Comparison of ENCODE assay signal across 17 cellular contexts in the genomic region with DNA sequence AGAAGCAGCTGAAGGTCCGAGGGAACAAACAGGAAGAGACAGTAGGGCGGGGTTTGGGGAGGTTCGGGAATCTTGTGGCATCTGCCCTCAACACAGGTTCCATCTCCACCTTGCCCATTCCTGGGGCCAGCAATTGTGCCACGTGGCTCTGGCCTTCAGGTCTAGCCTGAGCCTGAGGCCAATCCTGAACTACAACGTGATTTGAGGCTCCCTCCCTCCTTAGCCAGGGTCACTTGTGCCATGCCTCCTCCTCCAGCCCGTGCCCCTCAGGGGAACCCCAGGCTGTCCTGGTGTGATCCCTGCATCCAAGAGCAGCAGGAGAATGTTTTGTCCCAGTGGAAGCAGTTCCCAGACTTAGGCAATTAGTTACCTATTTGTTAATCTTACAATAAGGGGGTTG. TPM values are rescaled to one million over a fixed set of nuclear protein-coding genes. Genes with fewer than 3 reads are reported as not detected.
DNase-seq lines count a peak whose midpoint lies in the region; ATAC-seq, FAIRE-seq and TF ChIP-seq lines count a peak whose summit lies in the region.
"Had no signal": no experiment of that assay in that cellular context is flagged by ENCODE, and none has a peak within 500 bp of the region (broad histone marks: within the 10 kb centered on the region; RNA-seq: fewer than 3 reads in every experiment).

No MANE protein-coding gene starts in this region.

- TF ChIP-seq EP300 in H1 (IDR thresholded peaks at IDR 0.05; ENCODE audit: borderline replicate concordance in 1 of 2, low read depth in 2 of 2, low read length in 2 of 2), result no peak

- no peak overlapping the region for H2BK15ac ChIP-seq in H1 (ENCODE audit: low read length)

- H3K4ac ChIP-seq in H1 (replicated peaks; ENCODE audit: insufficient read length, low read depth, low read length), result no peak overlapping the region

- 80% methylated on average over 6 of the region's 6 CpGs; no CpG with 5 or more reads in 1 of the 2 experiments for WGBS in H1 (ENCODE audit: extremely low coverage in 1 of 2, insufficient coverage in 1 of 2, insufficient read length in 1 of 2, insufficient replicate concordance in 2 of 2, low coverage in 1 of 2, low lambda C conversion rate in 2 of 2, missing lambda C conversion rate in 1 of 2), 2 experiments
- 93% methylated on average over 6 of the region's 6 CpGs for WGBS in smooth muscle cell (ENCODE audit: low lambda C conversion rate)

- H3K9me3 ChIP-seq in H1 (ENCODE audit: insufficient read depth in 2 of 2, low read depth in 1 of 2, low read length in 1 of 2), result no peaks in the 10 kb centered on the region
- no peaks in the 10 kb centered on the region for H3K9me3 ChIP-seq in smooth muscle cell (replicated peaks; ENCODE audit: low read depth)
- H3K9me3 ChIP-seq: BE2C, HAP-1 had no signal

- H3F3A ChIP-seq in smooth muscle cell (ENCODE audit: low read depth), result no peaks in the 10 kb centered on the region

- H2BK5ac ChIP-seq in H1 (ENCODE audit: low read depth, low read length), result no peak overlapping the region

- no peak overlapping the region for H2AK5ac ChIP-seq in H1 (ENCODE audit: low read depth, low read length)

- peak overlapping the region; percentile 71 to 90 for H3K4me3 Mint-ChIP-seq in CD14-positive monocyte
- H3K4me3 Mint-ChIP-seq: CD8-positive, alpha-beta T cell had no signal

- H3K9ac ChIP-seq in H1 (replicated peaks in 1 of 4; ENCODE audit: extremely low read depth in 1 of 4, low read depth in 3 of 4, low read length in 3 of 4) (no peak overlapping the region), smooth muscle cell (ENCODE audit: low read depth) (no peak overlapping the region)

- no peak overlapping the region for H3K4me2 ChIP-seq in H1 (ENCODE audit: insufficient read depth in 1 of 2, low read depth in 2 of 2, low read length in 2 of 2)
- H3K4me2 ChIP-seq in smooth muscle cell, result no peak overlapping the region

- H3K79me2 ChIP-seq in H1 (ENCODE audit: control insufficient read depth in 1 of 2, insufficient read depth in 2 of 2, low read length in 2 of 2), result no peaks in the 10 kb centered on the region
- H3K79me2 ChIP-seq in smooth muscle cell (ENCODE audit: low read depth), result no peaks in the 10 kb centered on the region

- H4K8ac ChIP-seq in H1 (ENCODE audit: extremely low read depth, insufficient read depth, low read length), result no peak overlapping the region

- H3K27me3 Mint-ChIP-seq in CD14-positive monocyte (ENCODE audit: low read depth in 3 of 3), result peaks cover 6 to 17% (median 15%) of the 10 kb centered on the region in 3 donors

- intact Hi-C loops in CD14-positive monocyte (cut with micrococcal nuclease), result loop anchor here in 1 of 2 donors (2.0 to 5.0 kb wide), 2 partner anchors 62 to 235 kb away; no protein-coding TSS in a partner anchor

- no peaks in the 10 kb centered on the region for H3K9me3 Mint-ChIP-seq in CD14-positive monocyte
- H3K9me3 Mint-ChIP-seq: CD8-positive, alpha-beta T cell had no signal

- TF ChIP-seq RAD21 in H1 (IDR thresholded peaks at IDR 0.05 in 1 of 2, conservative IDR thresholded peaks at IDR 0.05 in 1 of 2; ENCODE audit: low read depth in 2 of 2, low read length in 2 of 2), result no peak

- no peaks in the 10 kb centered on the region for H3K23me2 ChIP-seq in H1 (ENCODE audit: low read depth, low read length)

- no peak overlapping the region for H3K18ac ChIP-seq in H1 (ENCODE audit: extremely low read depth, low read length)

- CTCF ChIA-PET in H1 (lab: Charles Lee; ENCODE audit: partially characterized antibody), result interaction anchor here (1.3 to 18.5 kb wide), 3 partner anchors 37 to 187 kb away, joined by 3 to 328 read pairs (median 5); a partner anchor contains a TSS

- H3K27ac Mint-ChIP-seq in CD14-positive monocyte, result peak overlapping the region; percentile 89 to 97 (median 95)
- H3K27ac Mint-ChIP-seq: CD8-positive, alpha-beta T cell had no signal

- no peak overlapping the region for H3K14ac ChIP-seq in H1 (ENCODE audit: insufficient read length)

- no peak overlapping the region for H2BK120ac ChIP-seq in H1 (replicated peaks; ENCODE audit: low read depth, low read length)

- no peak for FAIRE-seq in H1 (lab: Jason Lieb, UNC)
- FAIRE-seq: A204.1, GM12878, GM19239 had no signal

- ATAC-seq in GM18858 (IDR thresholded peaks at IDR 0.05; ENCODE audit: unreplicated experiment), result no peak
- ATAC-seq: CD8-positive, alpha-beta T cell; GM12878 had no signal

- H4K20me1 ChIP-seq in H1 (replicated peaks in 1 of 2; ENCODE audit: control insufficient read depth in 1 of 2, insufficient read depth in 2 of 2, low read length in 2 of 2) (no peaks in the 10 kb centered on the region), smooth muscle cell (ENCODE audit: low read depth) (no peaks in the 10 kb centered on the region)

- H3K36me3 ChIP-seq in H1 (ENCODE audit: control insufficient read depth in 2 of 4, insufficient read depth in 4 of 4, low read length in 3 of 4) (no peaks in the 10 kb centered on the region), smooth muscle cell (ENCODE audit: low read depth) (no peaks in the 10 kb centered on the region)
- H3K36me3 ChIP-seq: BE2C, HAP-1 had no signal

- DNase-seq in CD14-positive monocyte (ENCODE audit: low spot score), result no peak
- DNase-seq in H1 (ENCODE audit: low read depth in 1 of 2, low spot score in 2 of 2), result no peak
- peak; percentile 84 for DNase-seq in mesenteric fat pad (ENCODE audit: low spot score)
- no peak for DNase-seq in NK-92 (lab: John Stamatoyannopoulos, UW; ENCODE audit: unreplicated experiment)
- DNase-seq in smooth muscle cell (lab: John Stamatoyannopoulos, UW; ENCODE audit: unreplicated experiment), result no peak
- DNase-seq: ACHN; BE2C; Calu3; CD8-positive, alpha-beta T cell; DMS79 treated with DMSO at 0.1 percent for 48 hours had no signal

- H4K5ac ChIP-seq in H1 (ENCODE audit: insufficient read length, low read depth, low read length), result no peak overlapping the region

- no peak for TF ChIP-seq CTCF in CD14-positive monocyte (IDR thresholded peaks at IDR 0.05)
- no peak for TF ChIP-seq CTCF in H1 (IDR thresholded peaks at IDR 0.05; ENCODE audit: control extremely low read depth in 1 of 3, insufficient read depth in 1 of 3, low read depth in 1 of 3, low read length in 3 of 3)
- no peak for TF ChIP-seq CTCF in smooth muscle cell (IDR thresholded peaks at IDR 0.05; ENCODE audit: borderline replicate concordance, insufficient read depth, poor library complexity, severe bottlenecking)

- H3K4me1 Mint-ChIP-seq in CD14-positive monocyte, result peaks cover 40% of the 10 kb centered on the region

- no peaks in the 10 kb centered on the region for H3K36me3 Mint-ChIP-seq in CD14-positive monocyte
- H3K36me3 Mint-ChIP-seq: CD8-positive, alpha-beta T cell had no signal

- H3K4me3 ChIP-seq in H1 (ENCODE audit: extremely low read depth in 1 of 4, insufficient read depth in 2 of 4, low read depth in 3 of 4, low read length in 4 of 4), result no peak overlapping the region
- H3K4me3 ChIP-seq in smooth muscle cell, result no peak overlapping the region
- H3K4me3 ChIP-seq: GM12878, HAP-1 had no signal

- no peak overlapping the region for H3K27ac ChIP-seq in H1 (ENCODE audit: low read depth, low read length)
- H3K27ac ChIP-seq in smooth muscle cell (ENCODE audit: low read depth), result no peak overlapping the region

- no peak overlapping the region; the same call in 1 of the 2 replicates for H2BK12ac ChIP-seq in H1 (ENCODE audit: low read depth, low read length)

- H3K56ac ChIP-seq in H1 (replicated peaks; ENCODE audit: insufficient read length, low read depth, low read length), result no peak overlapping the region

- H4K91ac ChIP-seq in H1 (replicated peaks; ENCODE audit: insufficient read length, low read length), result no peak overlapping the region

- no peak overlapping the region for H2AFZ ChIP-seq in H1 (ENCODE audit: low read length)
- no peak overlapping the region for H2AFZ ChIP-seq in smooth muscle cell (ENCODE audit: low read depth)

- H3K23ac ChIP-seq in H1 (ENCODE audit: insufficient read length), result no peak overlapping the region

- no peak for TF ChIP-seq POLR2A in H1 (IDR thresholded peaks at IDR 0.05; ENCODE audit: control extremely low read depth in 1 of 2, low read depth in 2 of 2, low read length in 2 of 2)

- H3K27me3 ChIP-seq in H1 (replicated peaks in 1 of 4; ENCODE audit: control insufficient read depth in 3 of 4, extremely low read depth in 1 of 4, insufficient read depth in 3 of 4, low read length in 3 of 4), result no peaks in the 10 kb centered on the region; a peak in 1 of 7 replicates
- H3K27me3 ChIP-seq in smooth muscle cell (ENCODE audit: low read depth), result no peaks in the 10 kb centered on the region
- H3K27me3 ChIP-seq: BE2C had no signal

- peak overlapping the region; percentile 36; the same call in 1 of the 2 replicates for H2BK20ac ChIP-seq in H1 (ENCODE audit: low read length)

- H3K4me1 ChIP-seq in H1 (replicated peaks in 1 of 4; ENCODE audit: control insufficient read depth in 3 of 4, insufficient read depth in 4 of 4, low read length in 3 of 4) (no peaks in the 10 kb centered on the region), smooth muscle cell (ENCODE audit: low read depth) (no peaks in the 10 kb centered on the region)
- H3K4me1 ChIP-seq: BE2C, HAP-1 had no signal

- H3K79me1 ChIP-seq in H1 (ENCODE audit: low read depth, low read length), result no peaks in the 10 kb centered on the region

- POLR2A ChIA-PET in H1 (lab: Charles Lee; ENCODE audit: partially characterized antibody), result no interaction called here

RNA-seq across cellular contexts. Expression of a gene that starts 3.0 kb away (rescaled TPM):
- polyA plus RNA-seq in CD14-positive monocyte, result under 1 TPM in 1 of 2 donors, not detected in 1; 0.13 TPM
- total RNA-seq in H1 (2021; fragmentation: NEBNext Ultra II Directional; extraction: Animal tissue kit (Norgen Biotek cat#: 25700)), result 0.19 TPM in 1 of 2 replicates, not detected in the other
- 0.05 and 0.08 TPM in 2 replicates for polyA plus RNA-seq in H1 (2011; rRNA removed)
- polyA plus RNA-seq in H1 (2011; cell fraction: cytosol; rRNA removed), result 0.09 TPM
- polyA plus RNA-seq in H1 (2011; cell fraction: nucleus; rRNA removed), result 0.13 TPM
- polyA plus RNA-seq in H1 (2012, experiment 1 of 2), result not detected in 4 replicates
- polyA plus RNA-seq in H1 (2012, experiment 2 of 2), result not detected
- polyA plus RNA-seq in H1 (2013, experiment 1 of 2), result not detected
- not detected for polyA plus RNA-seq in H1 (2013, experiment 2 of 2)
- polyA minus RNA-seq in H1 (2011; rRNA and poly(A)+ RNA removed), result 0.09 TPM in 1 of 2 replicates, not detected in the other
- not detected for polyA minus RNA-seq in H1 (2011; cell fraction: cytosol; rRNA and poly(A)+ RNA removed)
- not detected for polyA minus RNA-seq in H1 (2011; cell fraction: nucleus; rRNA and poly(A)+ RNA removed)
- total RNA-seq in mesenteric fat pad, result not detected
- total RNA-seq in smooth muscle cell, result not detected in 2 replicates
- polyA plus RNA-seq in smooth muscle cell, result not detected in 2 replicates
- total RNA-seq: Calu3; CD8-positive, alpha-beta T cell; GM12878; H4; HT-29 had no signal
- polyA plus RNA-seq: GM12878 had no signal

RNA-seq across cellular contexts. Expression of a gene that starts 34.4 kb away (rescaled TPM):
- polyA plus RNA-seq in CD14-positive monocyte, result not detected
- total RNA-seq in H1 (2021; fragmentation: NEBNext Ultra II Directional; extraction: Animal tissue kit (Norgen Biotek cat#: 25700)), result not detected in 2 replicates
- not detected in 2 replicates for polyA plus RNA-seq in H1 (2011; rRNA removed)
- not detected for polyA plus RNA-seq in H1 (2011; cell fraction: cytosol; rRNA removed)
- not detected for polyA plus RNA-seq in H1 (2011; cell fraction: nucleus; rRNA removed)
- polyA plus RNA-seq in H1 (2012, experiment 1 of 2), result not detected in 4 replicates
- polyA plus RNA-seq in H1 (2012, experiment 2 of 2), result not detected
- polyA plus RNA-seq in H1 (2013, experiment 1 of 2), result not detected
- not detected for polyA plus RNA-seq in H1 (2013, experiment 2 of 2)
- polyA minus RNA-seq in H1 (2011; rRNA and poly(A)+ RNA removed), result not detected in 2 replicates
- not detected for polyA minus RNA-seq in H1 (2011; cell fraction: cytosol; rRNA and poly(A)+ RNA removed)
- not detected for polyA minus RNA-seq in H1 (2011; cell fraction: nucleus; rRNA and poly(A)+ RNA removed)
- not detected for total RNA-seq in mesenteric fat pad
- total RNA-seq in smooth muscle cell, result not detected in 2 replicates
- polyA plus RNA-seq in smooth muscle cell, result not detected in 2 replicates
- total RNA-seq: Calu3; CD8-positive, alpha-beta T cell; GM12878; H4; HT-29 had no signal
- polyA plus RNA-seq: GM12878 had no signal

RNA-seq across cellular contexts. Expression of a gene that starts 35.1 kb away (rescaled TPM):
- 1,000 to 10,000 TPM; 2,657 to 3,222 TPM for polyA plus RNA-seq in CD14-positive monocyte
- total RNA-seq in H1 (2021; fragmentation: NEBNext Ultra II Directional; extraction: Animal tissue kit (Norgen Biotek cat#: 25700)), result 53.2 and 58.1 TPM in 2 replicates
- polyA plus RNA-seq in H1 (2011; rRNA removed), result 184 and 185 TPM in 2 replicates
- polyA plus RNA-seq in H1 (2011; cell fraction: cytosol; rRNA removed), result 84.3 TPM
- 66.5 TPM for polyA plus RNA-seq in H1 (2011; cell fraction: nucleus; rRNA removed)
- 61.6 to 108 TPM (median 99.6 TPM) in 4 replicates for polyA plus RNA-seq in H1 (2012, experiment 1 of 2)
- 128 TPM for polyA plus RNA-seq in H1 (2012, experiment 2 of 2)
- polyA plus RNA-seq in H1 (2013, experiment 1 of 2), result 68.4 TPM
- 77.9 TPM for polyA plus RNA-seq in H1 (2013, experiment 2 of 2)
- polyA minus RNA-seq in H1 (2011; rRNA and poly(A)+ RNA removed), result 35.0 and 38.7 TPM in 2 replicates
- 54.3 TPM for polyA minus RNA-seq in H1 (2011; cell fraction: cytosol; rRNA and poly(A)+ RNA removed)
- polyA minus RNA-seq in H1 (2011; cell fraction: nucleus; rRNA and poly(A)+ RNA removed), result 21.1 TPM
- 1,237 TPM for total RNA-seq in mesenteric fat pad
- 146 and 170 TPM in 2 replicates for total RNA-seq in smooth muscle cell
- 338 and 410 TPM in 2 replicates for polyA plus RNA-seq in smooth muscle cell
